29 cellular contexts compared by ENCODE assay signal in genomic region chr4:7522452-7522851, GRCh38.
"Had no signal": no experiment of that assay in that cellular context is flagged by ENCODE, and none has a peak within 500 bp of the region (broad histone marks: within the 10 kb centered on the region; RNA-seq: fewer than 3 reads in every experiment).

No MANE protein-coding gene starts in this region.

- H3K36me3 ChIP-seq: brain microvascular endothelial cell, esophagus squamous epithelium, gastroesophageal sphincter had no signal

- ATAC-seq: activated CD4-positive, CD25-positive, alpha-beta regulatory T cell treated with anti-CD3 and anti-CD28 coated beads, Interleukin-2, amount 50 U/mL, for 24 hours; activated CD8-positive, alpha-beta T cell treated with anti-CD3 and anti-CD28 coated beads for 36 hours; activated T-cell treated with anti-CD3 and anti-CD28 coated beads, Interleukin-2, amount 50 U/mL, for 4 hours; activated T-helper 17 cell treated with anti-CD3 and anti-CD28 coated beads, Interleukin-2, amount 50 U/mL, for 72 hours; gastroesophageal sphincter; T-helper 17 cell had no signal

- H3K9me3 Mint-ChIP-seq: activated B cell treated with CpG ODN at 0.5 μM for 24 hours; activated CD8-positive, alpha-beta T cell treated with anti-CD3 and anti-CD28 coated beads for 36 hours; activated T-cell treated with anti-CD3 and anti-CD28 coated beads, Interleukin-2, amount 50 U/mL, for 4 hours; activated T-helper 17 cell treated with anti-CD3 and anti-CD28 coated beads, Interleukin-2, amount 50 U/mL, for 72 hours; T-helper 2 cell treated with Interferon-gamma antibody and Interleukin-4, amounts not matched to agents 5 μg/mL and 100 μg/mL, for 36 hours had no signal

- H3K9me3 ChIP-seq: esophagus squamous epithelium, gastroesophageal sphincter had no signal

- H3K4me1 Mint-ChIP-seq: activated B cell treated with CpG ODN at 0.5 μM for 24 hours; activated T-helper 17 cell treated with anti-CD3 and anti-CD28 coated beads, Interleukin-2, amount 50 U/mL, for 72 hours had no signal

- DNase-seq: activated B cell treated with CpG ODN at 0.5 μM for 24 hours; activated CD4-positive, alpha-beta T cell treated with anti-CD3 and anti-CD28 coated beads for 48 hours; activated CD4-positive, alpha-beta T cell treated with anti-CD3 and anti-CD28 coated beads, Interleukin-2, amount 50 U/mL, for 1 hour; activated CD4-positive, alpha-beta T cell treated with anti-CD3 and anti-CD28 coated beads, Interleukin-2, amount 50 U/mL, for 48 hours; activated CD8-positive, alpha-beta memory T cell treated with anti-CD3 and anti-CD28 coated beads for 24 hours; activated CD8-positive, alpha-beta T cell treated with anti-CD3 and anti-CD28 coated beads for 36 hours; activated effector memory CD4-positive, alpha-beta T cell treated with Interleukin-2 at 50 U/mL for 16 hours; activated gamma-delta T cell treated with Interleukin-2 at 50 U/mL for 16 hours; activated naive CD4-positive, alpha-beta T cell treated with anti-CD3 and anti-CD28 coated beads, Interleukin-2, amount 50 U/mL, for 16 hours; activated naive CD4-positive, alpha-beta T cell treated with Interleukin-2 at 50 U/mL for 16 hours; activated T-cell treated with anti-CD3 and anti-CD28 coated beads, Interleukin-2, amount 50 U/mL, for 4 hours; amniotic stem cell; anterior cingulate cortex; brain microvascular endothelial cell; cortex of kidney; dermis blood vessel endothelial cell; effector CD4-positive, alpha-beta T cell; esophagus squamous epithelium; foreskin melanocyte; T-helper 1 cell; T-helper 17 cell; T1000; WERI-Rb-1 had no signal

- H3K4me3 Mint-ChIP-seq: activated B cell treated with CpG ODN at 0.5 μM for 24 hours; activated CD8-positive, alpha-beta T cell treated with anti-CD3 and anti-CD28 coated beads for 36 hours; activated naive CD8-positive, alpha-beta T cell; activated T-cell treated with anti-CD3 and anti-CD28 coated beads, Interleukin-2, amount 50 U/mL, for 4 hours; activated T-helper 17 cell treated with anti-CD3 and anti-CD28 coated beads, Interleukin-2, amount 50 U/mL, for 72 hours; T-helper 17 cell; T-helper 2 cell treated with Interferon-gamma antibody and Interleukin-4, amounts not matched to agents 5 μg/mL and 100 μg/mL, for 36 hours had no signal

- H3K27ac ChIP-seq: brain microvascular endothelial cell, epithelial cell of prostate, esophagus squamous epithelium, gastroesophageal sphincter, WERI-Rb-1 had no signal

- H3K27ac Mint-ChIP-seq: activated B cell treated with CpG ODN at 0.5 μM for 24 hours; activated CD8-positive, alpha-beta T cell treated with anti-CD3 and anti-CD28 coated beads for 36 hours; activated naive CD8-positive, alpha-beta T cell; activated T-helper 17 cell treated with anti-CD3 and anti-CD28 coated beads, Interleukin-2, amount 50 U/mL, for 72 hours; T-helper 17 cell; T-helper 2 cell treated with Interferon-gamma antibody and Interleukin-4, amounts not matched to agents 5 μg/mL and 100 μg/mL, for 36 hours had no signal

- H3K4me3 ChIP-seq: esophagus squamous epithelium, gastroesophageal sphincter had no signal

- H3K36me3 Mint-ChIP-seq: activated naive CD8-positive, alpha-beta T cell had no signal

- H3K4me1 ChIP-seq: gastroesophageal sphincter had no signal
